ENCODE assay signal across 18 cellular contexts in genomic region chr12:44497044-44497443, GRCh38.
A peak's percentile ranks its signal among the peaks of the same experiment; 100 is the strongest.
DNase-seq lines count a peak whose midpoint lies in the region; ATAC-seq and TF ChIP-seq lines count a peak whose summit lies in the region.
"Had no signal": no experiment of that assay in that cellular context is flagged by ENCODE, and none has a peak within 500 bp of the region (broad histone marks: within the 10 kb centered on the region; RNA-seq: fewer than 3 reads in every experiment).

No MANE protein-coding gene starts in this region.

- H3K4me3 ChIP-seq in GM12864 (ENCODE audit: low read depth, low read length), result no peak overlapping the region
- no peak overlapping the region for H3K4me3 ChIP-seq in KMS-11 (IDR thresholded peaks at IDR 0.05; ENCODE audit: insufficient read depth, low read depth, low read length)
- H3K4me3 ChIP-seq in mesendoderm (ENCODE audit: low read length), result no peak overlapping the region
- H3K4me3 ChIP-seq: suprapubic skin had no signal

- H2BK15ac ChIP-seq in mesendoderm (replicated peaks; ENCODE audit: low read depth), result no peak overlapping the region

- H3K36me3 ChIP-seq in KMS-11 (ENCODE audit: insufficient read depth) (no peaks in the 10 kb centered on the region), mesendoderm (ENCODE audit: control insufficient read depth, insufficient read depth, low read length) (no peaks in the 10 kb centered on the region)
- H3K36me3 ChIP-seq: suprapubic skin had no signal

- H3K27me3 ChIP-seq in KMS-11 (ENCODE audit: insufficient read depth, low read depth) (no peaks in the 10 kb centered on the region), mesendoderm (ENCODE audit: insufficient read depth, low read length, poor library complexity) (no peaks in the 10 kb centered on the region)
- H3K27me3 ChIP-seq: suprapubic skin had no signal

- no peaks in the 10 kb centered on the region for H4K20me1 ChIP-seq in KMS-11 (ENCODE audit: insufficient read depth)

- H3K56ac ChIP-seq in mesendoderm (ENCODE audit: low read length), result no peak overlapping the region

- no peak overlapping the region for H4K8ac ChIP-seq in mesendoderm (ENCODE audit: low read depth, low read length)

- H3K79me1 ChIP-seq in mesendoderm (ENCODE audit: low read length), result no peaks in the 10 kb centered on the region

- no peak overlapping the region for H2AFZ ChIP-seq in KMS-11 (ENCODE audit: low read depth)

- no peak overlapping the region for H4K5ac ChIP-seq in mesendoderm (ENCODE audit: low read length)

- no peak overlapping the region for H3K18ac ChIP-seq in mesendoderm (ENCODE audit: low read length)

- no peak overlapping the region for H3K23ac ChIP-seq in mesendoderm (ENCODE audit: low read length)

- H3K79me2 ChIP-seq in KMS-11 (ENCODE audit: insufficient read depth, low read depth), result no peaks in the 10 kb centered on the region
- H3K79me2 ChIP-seq in mesendoderm (ENCODE audit: control insufficient read depth, insufficient read depth, low read length), result no peaks in the 10 kb centered on the region

- H2BK120ac ChIP-seq in mesendoderm (ENCODE audit: low read depth, low read length), result no peak overlapping the region

- H3K4ac ChIP-seq in mesendoderm (ENCODE audit: low read depth, low read length), result no peak overlapping the region

- H3K27ac ChIP-seq in KMS-11 (no peak overlapping the region), mesendoderm (ENCODE audit: low read depth, low read length) (no peak overlapping the region)
- H3K27ac ChIP-seq: suprapubic skin had no signal

- no CpG with 5 or more reads among the region's 1 CpG for WGBS in mesendoderm (ENCODE audit: extremely low coverage, insufficient coverage, low lambda C conversion rate)

- TF ChIP-seq CTCF in GM12864 (IDR thresholded peaks at IDR 0.05; ENCODE audit: low read depth, low read length, missing control alignments) (peak; percentile 14), KMS-11 (conservative IDR thresholded peaks at IDR 0.05; ENCODE audit: low read depth, low read length) (peak; percentile 29; the same call in 1 of the 2 replicates)

- H2BK5ac ChIP-seq in mesendoderm (ENCODE audit: low read length), result no peak overlapping the region

- DNase-seq in GM12864 (ENCODE audit: low read depth) (no peak), SK-MEL-5 (ENCODE audit: low read depth, low spot score) (peak; percentile 45), mesendoderm (peak; percentile 45), NCI-H2171 treated with DMSO at 0.1 percent for 48 hours (lab: John Stamatoyannopoulos, UW) (no peak), MV-4-11 (lab: John Stamatoyannopoulos, UW) (no peak)
- no peak for DNase-seq in effector CD4-positive, alpha-beta T cell
- DNase-seq: activated naive CD4-positive, alpha-beta T cell treated with Interleukin-2 at 50 U/mL for 16 hours; aorta; effector memory CD4-positive, alpha-beta T cell; head of caudate nucleus; IMR-90; naive thymus-derived CD8-positive, alpha-beta T cell; NCI-H1092 treated with DMSO at 0.1 percent for 48 hours; NCI-H524 treated with DMSO at 0.1 percent for 48 hours had no signal

- H3K4me2 ChIP-seq in KMS-11 (no peak overlapping the region), mesendoderm (ENCODE audit: low read length) (no peak overlapping the region)

- in situ Hi-C loops in SK-MEL-5 (cut with HindIII; ENCODE audit: low pct_unique_long_range_greater_than_20kb, low sequenced_read_pairs), result no loop called here

- H3K4me1 ChIP-seq in KMS-11 (ENCODE audit: low read depth, poor library complexity, severe bottlenecking) (no peaks in the 10 kb centered on the region), mesendoderm (ENCODE audit: control insufficient read depth, low read depth, low read length) (no peaks in the 10 kb centered on the region)
- H3K4me1 ChIP-seq: suprapubic skin had no signal

- no peak overlapping the region for H2AK5ac ChIP-seq in mesendoderm (ENCODE audit: low read length)

- no peak for ATAC-seq in GM18517 (IDR thresholded peaks at IDR 0.05; ENCODE audit: unreplicated experiment)
- ATAC-seq: naive thymus-derived CD8-positive, alpha-beta T cell; Panc1 had no signal

- H3K9ac ChIP-seq in KMS-11 (no peak overlapping the region), mesendoderm (ENCODE audit: low read length) (no peak overlapping the region)

Comparison
In these comparisons a context has a peak if more than half of its experiments do, and no peak if none do; other contexts are left out.
1. DNase-seq: peak in SK-MEL-5 (single experiment) and mesendoderm (single experiment); none in GM12864 (single experiment), NCI-H2171 treated with DMSO at 0.1 percent for 48 hours (single experiment), MV-4-11 (single experiment) and effector CD4-positive, alpha-beta T cell (single experiment).